8 cellular contexts compared by ENCODE assay signal in genomic region chr1:43992232-43992995, GRCh38.
DNase-seq lines count a peak whose midpoint lies in the region; ATAC-seq and TF ChIP-seq lines count a peak whose summit lies in the region.

No MANE protein-coding gene starts in this region.

- ATAC-seq in effector memory CD8-positive, alpha-beta T cell (replicated peaks): no peak
- ATAC-seq in GM18909 (IDR thresholded peaks at IDR 0.05; ENCODE audit: poor library complexity, unreplicated experiment): no peak

- no peaks in the 10 kb centered on the region for H3K27me3 Mint-ChIP-seq in effector memory CD8-positive, alpha-beta T cell

- peaks cover 16 to 17% of the 10 kb centered on the region in 2 experiments for H3K4me1 ChIP-seq in neutrophil (ENCODE audit: control insufficient read depth in 1 of 2, insufficient read depth in 1 of 2, low read depth in 1 of 2, low read length in 1 of 2)

- H3K27ac Mint-ChIP-seq in effector memory CD8-positive, alpha-beta T cell: peak overlapping the region; percentile 6 to 92

- no peaks in the 10 kb centered on the region for H3K27me3 ChIP-seq in neutrophil

- no peak for TF ChIP-seq CTCF in neutrophil (IDR thresholded peaks at IDR 0.05)

- no peaks in the 10 kb centered on the region for H3K36me3 ChIP-seq in neutrophil

- H3K4me3 Mint-ChIP-seq in effector memory CD8-positive, alpha-beta T cell: peak overlapping the region; percentile 94 to 96

- H3K9me3 ChIP-seq in neutrophil: no peaks in the 10 kb centered on the region

- peak; percentile 62 for DNase-seq in COLO668 (lab: John Stamatoyannopoulos, UW; ENCODE audit: unreplicated experiment)
- DNase-seq in NCI-H526 treated with DMSO at 0.1 percent for 48 hours (lab: John Stamatoyannopoulos, UW): peak; percentile 17
- no peak for DNase-seq in effector memory CD8-positive, alpha-beta T cell
- no peak for DNase-seq in DMS114 treated with DMSO at 0.1 percent for 48 hours (lab: John Stamatoyannopoulos, UW; ENCODE audit: unreplicated experiment)
- no peak for DNase-seq in activated gamma-delta T cell (lab: John Stamatoyannopoulos, UW)
- DNase-seq in HK-2 (ENCODE audit: unreplicated experiment): no peak

- H3K9me3 Mint-ChIP-seq in effector memory CD8-positive, alpha-beta T cell: no peaks in the 10 kb centered on the region

- peaks cover 8 to 14% of the 10 kb centered on the region in 2 donors for H3K4me1 Mint-ChIP-seq in effector memory CD8-positive, alpha-beta T cell (ENCODE audit: low read depth in 2 of 2)

- peak overlapping the region; percentile 91 to 93 for H3K4me3 ChIP-seq in neutrophil (ENCODE audit: low read depth in 1 of 2, low read length in 1 of 2)

- H3K36me3 Mint-ChIP-seq in effector memory CD8-positive, alpha-beta T cell (ENCODE audit: insufficient read depth): peaks cover 6% of the 10 kb centered on the region

- no peak overlapping the region for H3K27ac ChIP-seq in neutrophil

Comparison
In these comparisons a context has a peak if more than half of its experiments do, and no peak if none do; other contexts are left out.
1. DNase-seq: peak in COLO668 (single experiment) and NCI-H526 treated with DMSO at 0.1 percent for 48 hours (single experiment); none in effector memory CD8-positive, alpha-beta T cell (0 of 3), DMS114 treated with DMSO at 0.1 percent for 48 hours (single experiment), activated gamma-delta T cell (single experiment) and HK-2 (single experiment).